ENCODE assay signal across 1 cellular context in the genomic region with DNA sequence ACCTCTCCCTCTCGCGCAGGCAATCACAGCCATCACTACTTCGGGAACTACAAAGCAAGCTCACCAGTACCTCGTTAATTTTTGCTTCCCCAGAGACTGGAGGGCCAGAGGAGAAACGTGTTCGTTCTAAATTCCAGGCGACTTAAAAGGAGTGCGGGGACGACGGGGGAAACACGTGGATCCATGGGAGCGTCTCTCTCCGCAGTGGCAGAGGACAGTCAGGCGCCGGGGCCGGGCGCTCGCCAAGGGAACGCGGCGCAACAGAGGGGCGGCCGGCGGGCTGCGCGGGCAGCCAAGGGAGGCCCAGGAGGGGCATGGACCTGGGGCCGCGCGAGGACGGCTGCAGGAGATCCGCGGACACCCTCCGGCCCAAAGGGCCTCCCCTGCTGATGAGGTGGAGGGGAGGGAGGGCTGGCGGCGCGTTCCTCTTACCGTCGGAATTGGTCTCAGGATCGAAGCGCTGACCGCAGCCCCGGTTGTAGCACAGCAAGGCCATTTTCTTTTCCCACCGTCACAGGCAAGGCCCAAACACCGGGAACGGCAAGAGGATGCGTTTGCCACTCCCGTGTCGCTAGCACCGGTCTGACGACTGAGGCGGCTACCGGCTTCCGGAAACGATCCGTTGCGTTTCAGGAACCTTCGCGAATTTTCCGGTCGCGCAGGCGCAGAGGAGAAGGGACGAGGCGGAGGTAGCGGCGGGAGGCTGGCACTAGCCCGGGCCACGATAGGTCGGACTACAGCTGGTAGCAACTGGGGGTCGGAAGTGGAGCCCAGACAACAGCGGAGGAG.
TF ChIP-seq lines count a peak whose summit lies in the region.

Gene CHORDC1, minus strand, starts transcription at position 591 of the 789 bp plus-strand sequence. Its CDS starts 95 bp downstream, at position 496.

TF ChIP-seq in K562, 482 proteins besides CTCF, POLR2A, EP300 and RAD21 (continued from another document):
- TF ChIP-seq ZBTB9 (CRISPR knock-in tag; IDR thresholded peaks at IDR 0.05) (0 out of 2 replicates have a peak, but pooled peaks have one; percentile 38), ELF1 (tag; IDR thresholded peaks at IDR 0.05) (peak; percentile 84), ILK (tag; IDR thresholded peaks at IDR 0.05; ENCODE audit: borderline replicate concordance, low read depth) (no peak), MEIS2 (IDR thresholded peaks at IDR 0.05; ENCODE audit: partially characterized antibody) (peak; percentile 67), PML (IDR thresholded peaks at IDR 0.05; ENCODE audit: low read length) (peak; percentile 30; the same call in 1 of the 2 replicates), PHF8 (IDR thresholded peaks at IDR 0.05; ENCODE audit: borderline replicate concordance, low read length) (peak; percentile 77; the same call in 1 of the 2 replicates), ZFX (CRISPR knock-in tag; IDR thresholded peaks at IDR 0.05) (peak; percentile 81), POLR2AphosphoS5 (IDR thresholded peaks at IDR 0.05; ENCODE audit: control insufficient read depth, insufficient read depth, low read depth, low read length) (peak; percentile 68), TBP (optimal IDR thresholded peaks at IDR 0.05; ENCODE audit: low read depth, low read length) (peak; percentile 66), E2F6 (IDR thresholded peaks at IDR 0.05; ENCODE audit: borderline replicate concordance in 1 of 2, extremely low read depth in 1 of 2, insufficient read depth in 1 of 2, insufficient read length in 1 of 2, low read depth in 1 of 2, low read length in 1 of 2, poor library complexity in 1 of 2, severe bottlenecking in 1 of 2) (peak in 1 of 2 experiments; percentile 16), ESRRA (IDR thresholded peaks at IDR 0.05; ENCODE audit: borderline replicate concordance, low read depth) (0 out of 2 replicates have a peak, but pooled peaks have one; percentile 7), TOE1 (IDR thresholded peaks at IDR 0.05; ENCODE audit: borderline replicate concordance) (0 out of 2 replicates have a peak, but pooled peaks have one; percentile 17), TOE1 (CRISPR knock-in tag; IDR thresholded peaks at IDR 0.05; ENCODE audit: borderline replicate concordance, low read depth) (no peak), CREM (IDR thresholded peaks at IDR 0.05; ENCODE audit: low read depth) (peak; percentile 75), NRF1 (conservative IDR thresholded peaks at IDR 0.05 in 1 of 2, IDR thresholded peaks at IDR 0.05 in 1 of 2) (peak; percentile 96 to 97), CCNT2 (IDR thresholded peaks at IDR 0.05; ENCODE audit: borderline replicate concordance, extremely low read depth, insufficient read length, low read depth, low read length) (peak; percentile 58), CSDE1 (IDR thresholded peaks at IDR 0.05) (no peak), ARID4B (CRISPR knock-in tag; IDR thresholded peaks at IDR 0.05) (peak; percentile 53; the same call in 1 of the 2 replicates), HSF4 (CRISPR knock-in tag; IDR thresholded peaks at IDR 0.05; ENCODE audit: borderline replicate concordance) (no peak), CBX1 (IDR thresholded peaks at IDR 0.05; ENCODE audit: low read depth) (peak; percentile 24; the same call in 1 of the 2 replicates), MAZ (CRISPR knock-in tag; conservative IDR thresholded peaks at IDR 0.05 in 1 of 2, IDR thresholded peaks at IDR 0.05 in 1 of 2) (peak in 1 of 2 experiments; percentile 43; a peak in 2 of 4 replicates), ZNF184 (CRISPR knock-in tag; IDR thresholded peaks at IDR 0.05) (no peak), ZNF134 (CRISPR knock-in tag; conservative IDR thresholded peaks at IDR 0.05) (no peak), SIN3A (IDR thresholded peaks at IDR 0.05; ENCODE audit: borderline replicate concordance in 2 of 2, control insufficient read depth in 1 of 2, low read depth in 2 of 2, low read length in 2 of 2) (peak; percentile 30 to 64; a peak in 1 of 4 replicates), TAF9B (IDR thresholded peaks at IDR 0.05; ENCODE audit: partially characterized antibody) (peak; percentile 46), SRF (CRISPR knock-in tag; IDR thresholded peaks at IDR 0.05) (0 out of 4 replicates have a peak, but pooled peaks of 1 of the 2 experiments have one; percentile 20), C11orf30 (IDR thresholded peaks at IDR 0.05; ENCODE audit: low read depth) (no peak), HMGN3 (IDR thresholded peaks at IDR 0.05; ENCODE audit: borderline replicate concordance, extremely low read depth, insufficient read length, low read depth, low read length) (peak; percentile 30), PCBP1 (IDR thresholded peaks at IDR 0.05; ENCODE audit: low read depth, low read length, poor library complexity, severe bottlenecking) (no peak), ELF2 (CRISPR knock-in tag; IDR thresholded peaks at IDR 0.05) (0 out of 2 replicates have a peak, but pooled peaks have one; percentile 24), SP1 (CRISPR knock-in tag; IDR thresholded peaks at IDR 0.05) (0 out of 2 replicates have a peak, but pooled peaks have one; percentile 26), CTBP1 (IDR thresholded peaks at IDR 0.05; ENCODE audit: borderline replicate concordance) (peak; percentile 9; the same call in 1 of the 2 replicates), ZBTB11 (CRISPR knock-in tag; IDR thresholded peaks at IDR 0.05) (peak in 1 of 3 experiments; percentile 77; a peak in 2 of 6 replicates), SIX5 (IDR thresholded peaks at IDR 0.05; ENCODE audit: borderline replicate concordance in 1 of 2, insufficient read depth in 1 of 2, low read depth in 1 of 2, low read length in 2 of 2) (no peak), ZNF639 (CRISPR knock-in tag; conservative IDR thresholded peaks at IDR 0.05 in 1 of 2, IDR thresholded peaks at IDR 0.05 in 1 of 2) (peak in 1 of 2 experiments; percentile 35; a peak in 1 of 4 replicates), SUPT5H (IDR thresholded peaks at IDR 0.05) (peak; percentile 89), CXXC5 (CRISPR knock-in tag; IDR thresholded peaks at IDR 0.05) (peak; percentile 57), TAF1 (IDR thresholded peaks at IDR 0.05; ENCODE audit: control insufficient read depth, extremely low read depth, insufficient read depth, low read length, severe bottlenecking) (peak; percentile 80), EP400 (IDR thresholded peaks at IDR 0.05) (peak; percentile 58; the same call in 1 of the 2 replicates), RBBP5 (IDR thresholded peaks at IDR 0.05; ENCODE audit: borderline replicate concordance, insufficient read depth, low read length, poor library complexity, severe bottlenecking) (peak; percentile 98), GATA2 (CRISPR knock-in tag; IDR thresholded peaks at IDR 0.05) (no peak)
- TF ChIP-seq, protein P1, sequence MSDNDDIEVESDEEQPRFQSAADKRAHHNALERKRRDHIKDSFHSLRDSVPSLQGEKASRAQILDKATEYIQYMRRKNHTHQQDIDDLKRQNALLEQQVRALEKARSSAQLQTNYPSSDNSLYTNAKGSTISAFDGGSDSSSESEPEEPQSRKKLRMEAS (CRISPR knock-in tag; IDR thresholded peaks at IDR 0.05), result peak; percentile 31
- TF ChIP-seq, protein P2, sequence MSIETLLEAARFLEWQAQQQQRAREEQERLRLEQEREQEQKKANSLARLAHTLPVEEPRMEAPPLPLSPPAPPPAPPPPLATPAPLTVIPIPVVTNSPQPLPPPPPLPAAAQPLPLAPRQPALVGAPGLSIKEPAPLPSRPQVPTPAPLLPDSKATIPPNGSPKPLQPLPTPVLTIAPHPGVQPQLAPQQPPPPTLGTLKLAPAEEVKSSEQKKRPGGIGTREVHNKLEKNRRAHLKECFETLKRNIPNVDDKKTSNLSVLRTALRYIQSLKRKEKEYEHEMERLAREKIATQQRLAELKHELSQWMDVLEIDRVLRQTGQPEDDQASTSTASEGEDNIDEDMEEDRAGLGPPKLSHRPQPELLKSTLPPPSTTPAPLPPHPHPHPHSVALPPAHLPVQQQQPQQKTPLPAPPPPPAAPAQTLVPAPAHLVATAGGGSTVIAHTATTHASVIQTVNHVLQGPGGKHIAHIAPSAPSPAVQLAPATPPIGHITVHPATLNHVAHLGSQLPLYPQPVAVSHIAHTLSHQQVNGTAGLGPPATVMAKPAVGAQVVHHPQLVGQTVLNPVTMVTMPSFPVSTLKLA (conservative IDR thresholded peaks at IDR 0.05), result peak; percentile 63 to 74; a peak in 3 of 4 replicates
- TF ChIP-seq, protein P3, sequence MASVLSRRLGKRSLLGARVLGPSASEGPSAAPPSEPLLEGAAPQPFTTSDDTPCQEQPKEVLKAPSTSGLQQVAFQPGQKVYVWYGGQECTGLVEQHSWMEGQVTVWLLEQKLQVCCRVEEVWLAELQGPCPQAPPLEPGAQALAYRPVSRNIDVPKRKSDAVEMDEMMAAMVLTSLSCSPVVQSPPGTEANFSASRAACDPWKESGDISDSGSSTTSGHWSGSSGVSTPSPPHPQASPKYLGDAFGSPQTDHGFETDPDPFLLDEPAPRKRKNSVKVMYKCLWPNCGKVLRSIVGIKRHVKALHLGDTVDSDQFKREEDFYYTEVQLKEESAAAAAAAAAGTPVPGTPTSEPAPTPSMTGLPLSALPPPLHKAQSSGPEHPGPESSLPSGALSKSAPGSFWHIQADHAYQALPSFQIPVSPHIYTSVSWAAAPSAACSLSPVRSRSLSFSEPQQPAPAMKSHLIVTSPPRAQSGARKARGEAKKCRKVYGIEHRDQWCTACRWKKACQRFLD (CRISPR knock-in tag; IDR thresholded peaks at IDR 0.05), result no peak
